Comparison of ENCODE assay signal across 1 cellular context in genomic region chr15:85174521-85174920, GRCh38.
TF ChIP-seq lines count a peak whose summit lies in the region.

No MANE protein-coding gene starts in this region.

TF ChIP-seq in K562, 482 proteins besides CTCF, POLR2A, EP300 and RAD21 (continued from another document):
- TF ChIP-seq BCLAF1 (IDR thresholded peaks at IDR 0.05; ENCODE audit: borderline replicate concordance in 1 of 2, control insufficient read depth in 1 of 2, low read depth in 2 of 2, low read length in 1 of 2): no peak
- no peak for TF ChIP-seq RNF2 (IDR thresholded peaks at IDR 0.05)
